In the genomic region with DNA sequence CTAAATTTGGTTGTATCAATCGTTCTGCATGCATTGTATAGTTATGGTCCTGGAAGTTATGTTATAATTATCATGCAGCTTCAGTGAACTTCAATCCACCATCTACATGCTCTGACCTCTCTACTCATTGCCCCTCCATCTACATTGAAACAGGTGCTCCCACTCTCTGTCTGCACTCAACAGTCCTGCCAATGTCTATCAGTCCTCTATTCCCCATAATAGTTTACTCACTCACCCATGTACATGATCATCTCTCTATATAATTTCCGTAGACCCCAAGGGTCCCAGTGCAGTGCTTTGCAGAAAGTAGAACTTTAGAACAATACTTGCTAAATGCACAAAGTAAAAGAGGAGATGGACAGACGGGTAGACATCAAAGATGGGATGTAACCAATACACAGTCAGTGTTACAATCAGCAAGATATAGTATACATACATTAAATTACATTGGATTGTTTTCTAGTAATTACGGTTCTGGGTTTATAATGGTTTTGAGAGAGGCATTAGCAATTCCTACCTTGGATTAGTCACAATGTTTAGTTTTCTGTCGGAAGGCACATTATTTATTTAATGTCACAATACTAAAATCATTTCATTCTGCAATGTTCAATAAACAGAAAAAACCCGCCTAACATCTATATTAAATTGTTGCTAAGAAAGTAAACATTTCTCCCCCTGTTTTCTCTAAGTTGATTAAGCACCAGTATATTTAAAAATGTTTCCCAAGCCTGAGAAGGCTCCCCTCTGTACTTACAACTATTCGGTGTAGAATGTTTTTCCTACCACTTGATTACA, we compare ENCODE assay signal across 33 cellular contexts.
"Had no signal": no experiment of that assay in that cellular context is flagged by ENCODE, and none has a peak within 500 bp of the region (broad histone marks: within the 10 kb centered on the region; RNA-seq: fewer than 3 reads in every experiment).

No MANE protein-coding gene starts in this region.

- H3K4me3 ChIP-seq: left lung, lower lobe of right lung, neural progenitor cell, psoas muscle, right atrium auricular region, skin epidermis, suprapubic skin, thoracic aorta, tibial artery, upper lobe of right lung had no signal

- H2AFZ ChIP-seq: neural progenitor cell, parathyroid adenoma had no signal

- H3K9me3 Mint-ChIP-seq: neural progenitor cell; stimulated activated effector memory CD8-positive, alpha-beta T cell treated with anti-CD3 and anti-CD28 coated beads, Interleukin-12 subunit alpha, Interleukin-12 subunit beta, amount 100 ng/mL, for 72 hours had no signal

- H3K9ac ChIP-seq: neural progenitor cell, parathyroid adenoma had no signal

- H3K36me3 ChIP-seq: left lung, lower lobe of right lung, neural progenitor cell, neutrophil, right atrium auricular region, suprapubic skin, thoracic aorta, tibial artery, upper lobe of right lung had no signal

- ATAC-seq: left colon; left lung; lower lobe of right lung; natural killer cell; psoas muscle; sciatic nerve; stimulated activated effector memory CD8-positive, alpha-beta T cell treated with anti-CD3 and anti-CD28 coated beads, Interleukin-12 subunit alpha, Interleukin-12 subunit beta, amount 100 ng/mL, for 72 hours; upper lobe of right lung had no signal

- H3K4me1 ChIP-seq: left lung, lower lobe of right lung, parathyroid adenoma, psoas muscle, right atrium auricular region, suprapubic skin, tibial artery, upper lobe of right lung had no signal

- H3K4me3 Mint-ChIP-seq: immature natural killer cell; mesothelial cell of epicardium; naive B cell; natural killer cell; nephron progenitor cell; neural progenitor cell; stimulated activated effector memory CD8-positive, alpha-beta T cell treated with anti-CD3 and anti-CD28 coated beads, Interleukin-12 subunit alpha, Interleukin-12 subunit beta, amount 100 ng/mL, for 72 hours; stimulated activated naive CD8-positive, alpha-beta T cell treated with anti-CD3 and anti-CD28 coated beads, Interleukin-15, Interleukin-2, amounts not matched to agents 100 ng/mL and 50 ng/mL, for 24 hours had no signal

- H3K4me2 ChIP-seq: neural progenitor cell had no signal

- H3K36me3 Mint-ChIP-seq: immature natural killer cell; mesothelial cell of epicardium; naive B cell; natural killer cell; neural progenitor cell; stimulated activated effector memory CD8-positive, alpha-beta T cell treated with anti-CD3 and anti-CD28 coated beads, Interleukin-12 subunit alpha, Interleukin-12 subunit beta, amount 100 ng/mL, for 72 hours had no signal

- H3K27ac ChIP-seq: left lung, lower lobe of right lung, neural progenitor cell, neutrophil, parathyroid adenoma, psoas muscle, right atrium auricular region, skin epidermis, suprapubic skin, thoracic aorta, tibial artery, upper lobe of right lung had no signal

- H3K9me3 ChIP-seq: left lung, lower lobe of right lung, neutrophil, psoas muscle, right atrium auricular region, suprapubic skin, thoracic aorta, tibial artery, upper lobe of right lung had no signal

- H3K4me1 Mint-ChIP-seq: immature natural killer cell; mesothelial cell of epicardium; naive B cell; natural killer cell; nephron progenitor cell; neural progenitor cell; stimulated activated effector memory CD8-positive, alpha-beta T cell treated with anti-CD3 and anti-CD28 coated beads, Interleukin-12 subunit alpha, Interleukin-12 subunit beta, amount 100 ng/mL, for 72 hours had no signal

- FAIRE-seq: islet of Langerhans, kidney, urothelium cell line had no signal

- DNase-seq: hypothalamus; immature natural killer cell; kidney; left colon; left lung; lower lobe of right lung; mesendoderm; naive B cell; natural killer cell; nephron progenitor cell; occipital lobe; psoas muscle; stimulated activated CD4-positive, alpha-beta T cell treated with anti-CD3 and anti-CD28 coated beads, Interleukin-12 subunit alpha, Interleukin-12 subunit beta, amount 100 ng/mL, for 4 hours; stimulated activated CD4-positive, alpha-beta T cell treated with anti-CD3 and anti-CD28 coated beads, Interleukin-15, amount 100 ng/mL, for 24 hours; stimulated activated CD4-positive, alpha-beta T cell treated with anti-CD3 and anti-CD28 coated beads, Interleukin-2, amount 100 ng/mL, for 24 hours; stimulated activated CD4-positive, alpha-beta T cell treated with anti-CD3 and anti-CD28 coated beads, Interleukin-4, amount 100 ng/mL, for 1 hour; stimulated activated naive CD4-positive, alpha-beta T cell; tibial artery; trophoblast cell; upper lobe of right lung had no signal

- H3K27ac Mint-ChIP-seq: immature natural killer cell; mesothelial cell of epicardium; naive B cell; natural killer cell; nephron progenitor cell; neural progenitor cell; stimulated activated effector memory CD8-positive, alpha-beta T cell treated with anti-CD3 and anti-CD28 coated beads, Interleukin-12 subunit alpha, Interleukin-12 subunit beta, amount 100 ng/mL, for 72 hours; stimulated activated naive CD8-positive, alpha-beta T cell treated with anti-CD3 and anti-CD28 coated beads, Interleukin-15, Interleukin-2, amounts not matched to agents 100 ng/mL and 50 ng/mL, for 24 hours had no signal

- H3K79me2 ChIP-seq: parathyroid adenoma had no signal

- H3K27me3 ChIP-seq: left lung, neural progenitor cell, neutrophil, right atrium auricular region, suprapubic skin, tibial artery had no signal
